ENCODE assay signal across 27 cellular contexts in genomic region chr5:152601806-152602467, GRCh38.
"Had no signal": no experiment of that assay in that cellular context is flagged by ENCODE, and none has a peak within 500 bp of the region (broad histone marks: within the 10 kb centered on the region; RNA-seq: fewer than 3 reads in every experiment).

No MANE protein-coding gene starts in this region.

- ATAC-seq: activated CD4-positive, CD25-positive, alpha-beta regulatory T cell treated with anti-CD3 and anti-CD28 coated beads, Interleukin-2, amount 50 U/mL, for 24 hours; gastroesophageal sphincter; naive thymus-derived CD8-positive, alpha-beta T cell; right cardiac atrium; stimulated activated naive CD8-positive, alpha-beta T cell treated with anti-CD3 and anti-CD28 coated beads, Interleukin-15, Interleukin-2, amounts not matched to agents 100 U/mL and 50 U/mL, for 24 hours had no signal

- H3K27ac ChIP-seq: cardiac muscle cell, colonic mucosa, dorsolateral prefrontal cortex, gastroesophageal sphincter, hepatocyte, spleen, thoracic aorta, WERI-Rb-1 had no signal

- H3K4me3 Mint-ChIP-seq: activated naive CD8-positive, alpha-beta T cell; brain; naive thymus-derived CD8-positive, alpha-beta T cell; neural crest cell; T-helper 1 cell treated with Interleukin-12 subunit alpha and Interleukin-12 subunit beta and Interleukin-4 antibody, amounts not matched to agents 30 μg/mL and 1 μg/mL, for 36 hours had no signal

- DNase-seq: activated CD4-positive, alpha-beta T cell treated with anti-CD3 and anti-CD28 coated beads for 48 hours; activated CD4-positive, alpha-beta T cell treated with anti-CD3 and anti-CD28 coated beads, Interleukin-2, amount 50 U/mL, for 48 hours; activated CD8-positive, alpha-beta memory T cell treated with anti-CD3 and anti-CD28 coated beads for 24 hours; activated effector memory CD4-positive, alpha-beta T cell treated with Interleukin-2 at 50 U/mL for 16 hours; activated naive CD4-positive, alpha-beta T cell treated with Interleukin-2 at 50 U/mL for 16 hours; anterior cingulate cortex; cerebellar nuclear complex; colonic mucosa; dorsolateral prefrontal cortex; effector memory CD4-positive, alpha-beta T cell; erythroblast; naive thymus-derived CD8-positive, alpha-beta T cell; right cardiac atrium; spleen; stimulated activated CD4-positive, alpha-beta T cell treated with anti-CD3 and anti-CD28 coated beads, Interleukin-2, amount 100 ng/mL, for 48 hours; stimulated activated naive CD8-positive, alpha-beta T cell treated with anti-CD3 and anti-CD28 coated beads, Interleukin-15, Interleukin-2, amounts not matched to agents 100 U/mL and 50 U/mL, for 24 hours; T-helper 9 cell; WERI-Rb-1 had no signal

- H3K36me3 ChIP-seq: cardiac muscle cell, colonic mucosa, gastroesophageal sphincter, spleen, thoracic aorta, WERI-Rb-1 had no signal

- H2AFZ ChIP-seq: hepatocyte had no signal

- H3K4me1 Mint-ChIP-seq: naive thymus-derived CD8-positive, alpha-beta T cell had no signal

- H3K27ac Mint-ChIP-seq: activated naive CD8-positive, alpha-beta T cell; brain; naive thymus-derived CD8-positive, alpha-beta T cell; T-helper 1 cell treated with Interleukin-12 subunit alpha and Interleukin-12 subunit beta and Interleukin-4 antibody, amounts not matched to agents 30 μg/mL and 1 μg/mL, for 36 hours had no signal

- H3K79me2 ChIP-seq: hepatocyte had no signal

- H3K27me3 Mint-ChIP-seq: activated naive CD8-positive, alpha-beta T cell; brain had no signal

- H3K27me3 ChIP-seq: cardiac muscle cell, colonic mucosa, dorsolateral prefrontal cortex, gastroesophageal sphincter, hepatocyte, spleen had no signal

- H3K4me2 ChIP-seq: hepatocyte had no signal

- H3K36me3 Mint-ChIP-seq: activated naive CD8-positive, alpha-beta T cell; brain; naive thymus-derived CD8-positive, alpha-beta T cell had no signal

- H3K9me3 Mint-ChIP-seq: T-helper 1 cell treated with Interleukin-12 subunit alpha and Interleukin-12 subunit beta and Interleukin-4 antibody, amounts not matched to agents 30 μg/mL and 1 μg/mL, for 36 hours had no signal

- H3K9me3 ChIP-seq: colonic mucosa, gastroesophageal sphincter, spleen, thoracic aorta had no signal

- H3K4me1 ChIP-seq: colonic mucosa, gastroesophageal sphincter, spleen had no signal

- H3K4me3 ChIP-seq: cardiac muscle cell, colonic mucosa, dorsolateral prefrontal cortex, gastroesophageal sphincter, hepatocyte, spleen, thoracic aorta had no signal
